12 cellular contexts compared by ENCODE assay signal in the genomic region with DNA sequence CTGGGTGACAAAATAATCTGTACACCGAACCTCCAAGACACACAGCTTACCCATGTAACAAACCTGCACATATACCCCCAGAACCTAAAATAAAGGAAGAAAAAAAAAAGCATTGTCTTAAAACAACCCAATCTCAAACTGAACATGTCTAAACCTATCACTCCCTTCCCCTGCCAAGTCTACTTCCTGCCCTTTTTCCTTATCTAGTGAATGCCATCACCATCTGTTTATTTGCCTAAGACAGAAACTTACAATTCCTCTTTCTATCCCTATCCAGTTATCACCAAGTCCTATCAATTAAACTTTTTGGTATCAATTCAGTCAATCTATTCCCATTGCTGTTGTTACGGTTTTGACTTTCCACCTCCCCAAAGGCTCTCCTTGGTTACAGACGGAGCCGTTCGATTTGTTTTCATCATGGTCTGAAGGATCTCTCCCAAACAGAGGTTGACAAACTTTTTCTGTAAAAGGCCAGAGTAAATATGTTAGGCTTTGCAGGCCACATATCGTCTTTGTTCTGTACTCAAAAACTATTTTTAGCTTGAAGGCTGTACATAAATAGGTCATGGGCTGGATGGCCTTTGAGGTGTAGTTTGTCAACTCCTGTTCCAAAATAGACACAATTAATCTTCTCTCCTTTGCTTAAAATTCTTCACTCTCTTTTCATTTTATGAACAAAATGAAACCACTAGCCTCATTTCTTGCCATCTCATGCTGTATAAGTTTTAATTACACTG. TPM values are rescaled to one million over a fixed set of nuclear protein-coding genes. Genes with fewer than 3 reads are reported as not detected.
DNase-seq lines count a peak whose midpoint lies in the region; ATAC-seq and TF ChIP-seq lines count a peak whose summit lies in the region.
"Had no signal": no experiment of that assay in that cellular context is flagged by ENCODE, and none has a peak within 500 bp of the region (broad histone marks: within the 10 kb centered on the region; RNA-seq: fewer than 3 reads in every experiment).

No MANE protein-coding gene starts in this region.

- no peaks in the 10 kb centered on the region for H3F3A ChIP-seq in SK-N-SH (replicated peaks; ENCODE audit: insufficient read depth)

- no peak overlapping the region for H3K4me2 ChIP-seq in SK-N-SH

- H3K27me3 Mint-ChIP-seq in T-helper 2 cell treated with Interferon-gamma antibody and Interleukin-4, amounts not matched to agents 5 μg/mL and 100 μg/mL, for 36 hours (ENCODE audit: low read depth) = no peaks in the 10 kb centered on the region
- H3K27me3 Mint-ChIP-seq in nephron progenitor cell (ENCODE audit: low read depth, poor library complexity) = no peaks in the 10 kb centered on the region
- no peaks in the 10 kb centered on the region for H3K27me3 Mint-ChIP-seq in type B pancreatic cell

- no peak for TF ChIP-seq EP300 in SK-N-SH (IDR thresholded peaks at IDR 0.05; ENCODE audit: borderline replicate concordance in 1 of 2, low read depth in 1 of 2, low read length in 1 of 2)

- H3K36me3 Mint-ChIP-seq in T-helper 2 cell treated with Interferon-gamma antibody and Interleukin-4, amounts not matched to agents 5 μg/mL and 100 μg/mL, for 36 hours (ENCODE audit: low read depth) = peaks cover 74% of the 10 kb centered on the region
- H3K36me3 Mint-ChIP-seq in nephron progenitor cell (ENCODE audit: low read depth) (peaks cover 76% of the 10 kb centered on the region), type B pancreatic cell (peaks cover 42% of the 10 kb centered on the region)

- no peaks in the 10 kb centered on the region for H3K9me3 Mint-ChIP-seq in T-helper 2 cell treated with Interferon-gamma antibody and Interleukin-4, amounts not matched to agents 5 μg/mL and 100 μg/mL, for 36 hours
- H3K9me3 Mint-ChIP-seq in nephron progenitor cell (no peaks in the 10 kb centered on the region), type B pancreatic cell (no peaks in the 10 kb centered on the region)

- no peak for ATAC-seq in HG03354 (IDR thresholded peaks at IDR 0.05; ENCODE audit: poor library complexity, severe bottlenecking, unreplicated experiment)
- ATAC-seq: Panc1 had no signal

- H4K20me1 ChIP-seq in SK-N-SH (ENCODE audit: insufficient read depth) = no peaks in the 10 kb centered on the region

- no peak for TF ChIP-seq CTCF in SK-N-SH (IDR thresholded peaks at IDR 0.05)
- no peak for TF ChIP-seq CTCF in nephron progenitor cell (IDR thresholded peaks at IDR 0.05)
- no peak for TF ChIP-seq CTCF in type B pancreatic cell (conservative IDR thresholded peaks at IDR 0.05)

- peaks cover 0 to 7% of the 10 kb centered on the region in 2 experiments; a peak in 2 of 4 replicates for H3K4me1 ChIP-seq in SK-N-SH (ENCODE audit: control insufficient read depth in 1 of 2, insufficient read depth in 2 of 2, low read depth in 1 of 2, low read length in 1 of 2)

- H3K79me2 ChIP-seq in SK-N-SH (ENCODE audit: insufficient read depth) = peaks cover 18% of the 10 kb centered on the region; the same call in 1 of the 2 replicates

- peaks cover 28% of the 10 kb centered on the region for H3K4me1 Mint-ChIP-seq in T-helper 2 cell treated with Interferon-gamma antibody and Interleukin-4, amounts not matched to agents 5 μg/mL and 100 μg/mL, for 36 hours (ENCODE audit: low read depth)
- H3K4me1 Mint-ChIP-seq in nephron progenitor cell (peaks cover 12% of the 10 kb centered on the region), type B pancreatic cell (ENCODE audit: unreplicated experiment) (no peaks in the 10 kb centered on the region)

- peak overlapping the region; percentile 2 to 48; a peak in 3 of 4 replicates for H3K27ac ChIP-seq in SK-N-SH (ENCODE audit: low read depth in 2 of 2, low read length in 1 of 2)
- H3K27ac ChIP-seq: dorsolateral prefrontal cortex had no signal

- no peaks in the 10 kb centered on the region for H3K27me3 ChIP-seq in SK-N-SH (ENCODE audit: insufficient read depth)
- H3K27me3 ChIP-seq: dorsolateral prefrontal cortex had no signal

- H3K9ac ChIP-seq in SK-N-SH = no peak overlapping the region

- H3K9me3 ChIP-seq in SK-N-SH = no peaks in the 10 kb centered on the region
- H3K9me3 ChIP-seq: HAP-1 had no signal

- no peak overlapping the region for H2AFZ ChIP-seq in SK-N-SH (ENCODE audit: low read depth)

- H3K9me2 ChIP-seq in SK-N-SH = no peaks in the 10 kb centered on the region

- CTCF ChIA-PET in SK-N-SH (lab: Yijun Ruan, JAX) = interaction anchor here (1.0 kb wide), 1 partner anchor 175 kb away, joined by 4 read pairs; no protein-coding TSS in a partner anchor

- POLR2A ChIA-PET in SK-N-SH (lab: Yijun Ruan, JAX) = no interaction called here

- H3K4me3 Mint-ChIP-seq in T-helper 2 cell treated with Interferon-gamma antibody and Interleukin-4, amounts not matched to agents 5 μg/mL and 100 μg/mL, for 36 hours = no peak overlapping the region
- H3K4me3 Mint-ChIP-seq in nephron progenitor cell = no peak overlapping the region
- H3K4me3 Mint-ChIP-seq in type B pancreatic cell = no peak overlapping the region

- 89% methylated on average over 6 of the region's 6 CpGs for WGBS in SK-N-SH (ENCODE audit: low lambda C conversion rate)

- TF ChIP-seq RAD21 in SK-N-SH (IDR thresholded peaks at IDR 0.05; ENCODE audit: low read length) = no peak

- H3K4me3 ChIP-seq in SK-N-SH (ENCODE audit: low read depth in 2 of 2, low read length in 1 of 2) = no peak overlapping the region
- H3K4me3 ChIP-seq: dorsolateral prefrontal cortex, HAP-1 had no signal

- peaks cover 54 to 61% of the 10 kb centered on the region in 2 experiments for H3K36me3 ChIP-seq in SK-N-SH (replicated peaks in 1 of 2; ENCODE audit: control insufficient read depth in 1 of 2, insufficient read depth in 2 of 2, low read length in 1 of 2)

- H3K27ac Mint-ChIP-seq in T-helper 2 cell treated with Interferon-gamma antibody and Interleukin-4, amounts not matched to agents 5 μg/mL and 100 μg/mL, for 36 hours = peak overlapping the region; percentile 45
- H3K27ac Mint-ChIP-seq in nephron progenitor cell = peak overlapping the region; percentile 41
- no peak overlapping the region for H3K27ac Mint-ChIP-seq in type B pancreatic cell

- no peak for DNase-seq in T-helper 2 cell treated with Interferon-gamma antibody and Interleukin-4, amounts not matched to agents 5 μg/mL and 100 μg/mL, for 36 hours (ENCODE audit: low spot score)
- DNase-seq in T-helper 2 cell (no peak), SK-N-SH (no peak), dermis blood vessel endothelial cell (peak; percentile 42), nephron progenitor cell (no peak), type B pancreatic cell (ENCODE audit: extremely low spot score, unreplicated experiment) (no peak), cerebellum (ENCODE audit: low spot score) (no peak)
- DNase-seq: dorsolateral prefrontal cortex, NCI-H2171 treated with DMSO at 0.1 percent for 48 hours had no signal

TF ChIP-seq in SK-N-SH, 30 proteins besides CTCF, POLR2A, EP300 and RAD21:
- no peak for TF ChIP-seq RFX5 (IDR thresholded peaks at IDR 0.05; ENCODE audit: low read length)
- no peak for TF ChIP-seq JUND (IDR thresholded peaks at IDR 0.05)
- no peak for TF ChIP-seq TAF1 (IDR thresholded peaks at IDR 0.05; ENCODE audit: borderline replicate concordance, low read depth, low read length)
- TF ChIP-seq TCF12 (IDR thresholded peaks at IDR 0.05) = 0 out of 2 replicates have a peak, but pooled peaks have one; percentile 25

RNA-seq across cellular contexts. Expression of a gene that starts 12.1 kb away (rescaled TPM):
- polyA plus RNA-seq in SK-N-SH (2012; rRNA removed) = 9.6 and 13.2 TPM in 2 replicates
- 9.3 and 10.5 TPM in 2 replicates for polyA plus RNA-seq in SK-N-SH (2012; cell fraction: cytosol; rRNA removed)
- 16.7 and 36.9 TPM in 2 replicates for polyA plus RNA-seq in SK-N-SH (2012; cell fraction: nucleus; rRNA removed)
- 28.2 and 29.1 TPM in 2 replicates for total RNA-seq in dermis blood vessel endothelial cell
- total RNA-seq in type B pancreatic cell (ENCODE audit: low replicate concordance) = 37.4 and 41.0 TPM in 2 replicates
- 22.7 TPM for total RNA-seq in cerebellum

RNA-seq across cellular contexts. Expression of a gene that starts 12.7 kb away (rescaled TPM):
- polyA plus RNA-seq in SK-N-SH (2012; rRNA removed) = 1.3 and 1.5 TPM in 2 replicates
- 2.3 and 2.6 TPM in 2 replicates for polyA plus RNA-seq in SK-N-SH (2012; cell fraction: cytosol; rRNA removed)
- 1.2 and 1.4 TPM in 2 replicates for polyA plus RNA-seq in SK-N-SH (2012; cell fraction: nucleus; rRNA removed)
- total RNA-seq in dermis blood vessel endothelial cell (2.9 and 3.3 TPM in 2 replicates), type B pancreatic cell (ENCODE audit: low replicate concordance) (4.0 and 7.6 TPM in 2 replicates), cerebellum (7.0 TPM)

RNA-seq across cellular contexts. Expression of a gene that starts 19.6 kb away (rescaled TPM):
- 30.4 and 32.9 TPM in 2 replicates for polyA plus RNA-seq in SK-N-SH (2012; rRNA removed)
- polyA plus RNA-seq in SK-N-SH (2012; cell fraction: cytosol; rRNA removed) = 33.8 and 34.7 TPM in 2 replicates
- polyA plus RNA-seq in SK-N-SH (2012; cell fraction: nucleus; rRNA removed) = 56.1 and 87.5 TPM in 2 replicates
- total RNA-seq in dermis blood vessel endothelial cell (124 and 197 TPM in 2 replicates), type B pancreatic cell (ENCODE audit: low replicate concordance) (125 and 143 TPM in 2 replicates), cerebellum (135 TPM)
